14 cellular contexts compared by ENCODE assay signal in the genomic region with DNA sequence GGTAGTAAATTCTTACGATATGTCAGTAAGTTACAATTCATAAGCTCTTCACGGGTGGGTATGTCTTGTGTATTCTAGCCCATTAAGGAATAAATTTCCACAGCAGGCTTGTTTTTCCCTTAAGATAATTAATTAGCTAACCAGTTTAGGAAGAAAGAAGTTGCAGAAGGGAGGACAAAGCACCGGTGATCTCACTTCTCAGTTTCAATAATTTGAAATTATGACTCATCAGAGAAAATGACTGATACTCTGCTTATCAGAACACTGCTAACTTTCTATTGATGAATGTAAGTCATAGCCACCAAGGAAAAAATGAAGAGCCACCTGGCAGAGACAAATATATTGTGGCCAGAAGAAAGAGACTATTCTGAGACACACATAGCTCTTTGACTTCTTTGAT. TPM values are rescaled to one million over a fixed set of nuclear protein-coding genes. Genes with fewer than 3 reads are reported as not detected.
DNase-seq lines count a peak whose midpoint lies in the region; ATAC-seq and TF ChIP-seq lines count a peak whose summit lies in the region.
"Had no signal": no experiment of that assay in that cellular context is flagged by ENCODE, and none has a peak within 500 bp of the region (broad histone marks: within the 10 kb centered on the region; RNA-seq: fewer than 3 reads in every experiment).

No MANE protein-coding gene starts in this region.

- H3K27ac Mint-ChIP-seq in activated CD8-positive, alpha-beta T cell treated with anti-CD3 and anti-CD28 coated beads for 36 hours: peak overlapping the region; percentile 6
- no peak overlapping the region for H3K27ac Mint-ChIP-seq in activated CD8-positive, alpha-beta T cell treated with anti-CD3 and anti-CD28 coated beads, Interleukin-2, amount 10 ng/mL, durations not matched to agents 7 days and 5 days
- no peak overlapping the region for H3K27ac Mint-ChIP-seq in stimulated activated memory B cell treated with anti-CD40 and anti-IgM and Interleukin-4, amounts not matched to agents 10 μg/mL and 1 μg/mL and 100 μg/mL, for 72 hours

- peaks cover 3% of the 10 kb centered on the region for H3K27me3 Mint-ChIP-seq in activated CD8-positive, alpha-beta T cell treated with anti-CD3 and anti-CD28 coated beads for 36 hours
- no peaks in the 10 kb centered on the region for H3K27me3 Mint-ChIP-seq in activated CD8-positive, alpha-beta T cell treated with anti-CD3 and anti-CD28 coated beads, Interleukin-2, amount 10 ng/mL, durations not matched to agents 7 days and 5 days (ENCODE audit: low read depth)
- H3K27me3 Mint-ChIP-seq in stimulated activated memory B cell treated with anti-CD40 and anti-IgM and Interleukin-4, amounts not matched to agents 10 μg/mL and 1 μg/mL and 100 μg/mL, for 72 hours: peaks cover 13% of the 10 kb centered on the region

- no peaks in the 10 kb centered on the region for H3K36me3 Mint-ChIP-seq in activated CD8-positive, alpha-beta T cell treated with anti-CD3 and anti-CD28 coated beads for 36 hours (ENCODE audit: low read depth)
- H3K36me3 Mint-ChIP-seq in activated CD8-positive, alpha-beta T cell treated with anti-CD3 and anti-CD28 coated beads, Interleukin-2, amount 10 ng/mL, durations not matched to agents 7 days and 5 days (ENCODE audit: low read depth): no peaks in the 10 kb centered on the region
- H3K36me3 Mint-ChIP-seq in stimulated activated memory B cell treated with anti-CD40 and anti-IgM and Interleukin-4, amounts not matched to agents 10 μg/mL and 1 μg/mL and 100 μg/mL, for 72 hours: no peaks in the 10 kb centered on the region

- H3K27me3 ChIP-seq in Peyer's patch: no peaks in the 10 kb centered on the region
- H3K27me3 ChIP-seq in MG63: no peaks in the 10 kb centered on the region
- H3K27me3 ChIP-seq: tibial nerve had no signal

- intact Hi-C loops in activated CD8-positive, alpha-beta T cell treated with anti-CD3 and anti-CD28 coated beads for 36 hours (cut with micrococcal nuclease): loop anchor here (5.0 kb wide), 1 partner anchor 78 kb away; a partner anchor contains a TSS

- peak; percentile 93 for ATAC-seq in activated CD8-positive, alpha-beta T cell treated with anti-CD3 and anti-CD28 coated beads for 36 hours
- no peak for ATAC-seq in activated CD8-positive, alpha-beta T cell treated with anti-CD3 and anti-CD28 coated beads, Interleukin-2, amount 10 ng/mL, durations not matched to agents 7 days and 5 days
- ATAC-seq in GM21390 (IDR thresholded peaks at IDR 0.05; ENCODE audit: unreplicated experiment) (peak; percentile 69), HG03175 (IDR thresholded peaks at IDR 0.05; ENCODE audit: unreplicated experiment) (peak; percentile 75)
- peak; percentile 48 for ATAC-seq in stimulated activated memory B cell treated with anti-CD40 and anti-IgM and Interleukin-4, amounts not matched to agents 10 μg/mL and 1 μg/mL and 100 μg/mL, for 72 hours

- H3K4me1 ChIP-seq in Peyer's patch: no peaks in the 10 kb centered on the region
- H3K4me1 ChIP-seq: tibial nerve had no signal

- H3K4me3 Mint-ChIP-seq in activated CD8-positive, alpha-beta T cell treated with anti-CD3 and anti-CD28 coated beads for 36 hours: no peak overlapping the region
- no peak overlapping the region for H3K4me3 Mint-ChIP-seq in activated CD8-positive, alpha-beta T cell treated with anti-CD3 and anti-CD28 coated beads, Interleukin-2, amount 10 ng/mL, durations not matched to agents 7 days and 5 days
- no peak overlapping the region for H3K4me3 Mint-ChIP-seq in stimulated activated memory B cell treated with anti-CD40 and anti-IgM and Interleukin-4, amounts not matched to agents 10 μg/mL and 1 μg/mL and 100 μg/mL, for 72 hours

- CTCF ChIA-PET in activated CD8-positive, alpha-beta T cell treated with anti-CD3 and anti-CD28 coated beads for 36 hours (lab: Charles Lee): interaction anchor here (0.6 to 2.2 kb wide), 5 partner anchors 11 to 132 kb away, joined by 3 to 6 read pairs (median 4); no protein-coding TSS in a partner anchor
- CTCF ChIA-PET in activated CD8-positive, alpha-beta T cell treated with anti-CD3 and anti-CD28 coated beads, Interleukin-2, amount 10 ng/mL, durations not matched to agents 7 days and 5 days (lab: Charles Lee): interaction anchor here (0.9 to 1.4 kb wide), 2 partner anchors 10 to 12 kb away, joined by 3 to 4 read pairs; no protein-coding TSS in a partner anchor

- H3K36me3 ChIP-seq in Peyer's patch (no peaks in the 10 kb centered on the region), MG63 (no peaks in the 10 kb centered on the region)
- H3K36me3 ChIP-seq: tibial nerve had no signal

- no peak for TF ChIP-seq CTCF in activated CD8-positive, alpha-beta T cell treated with anti-CD3 and anti-CD28 coated beads for 36 hours (IDR thresholded peaks at IDR 0.05)
- TF ChIP-seq CTCF in Peyer's patch (IDR thresholded peaks at IDR 0.05): no peak

- peaks cover 16% of the 10 kb centered on the region for H3K4me1 Mint-ChIP-seq in activated CD8-positive, alpha-beta T cell treated with anti-CD3 and anti-CD28 coated beads for 36 hours (ENCODE audit: low read depth)
- H3K4me1 Mint-ChIP-seq in activated CD8-positive, alpha-beta T cell treated with anti-CD3 and anti-CD28 coated beads, Interleukin-2, amount 10 ng/mL, durations not matched to agents 7 days and 5 days (ENCODE audit: low read depth): no peaks in the 10 kb centered on the region
- peaks cover 8% of the 10 kb centered on the region for H3K4me1 Mint-ChIP-seq in stimulated activated memory B cell treated with anti-CD40 and anti-IgM and Interleukin-4, amounts not matched to agents 10 μg/mL and 1 μg/mL and 100 μg/mL, for 72 hours

- H3K9me3 Mint-ChIP-seq in activated CD8-positive, alpha-beta T cell treated with anti-CD3 and anti-CD28 coated beads for 36 hours: peaks cover 4% of the 10 kb centered on the region
- peaks cover 4% of the 10 kb centered on the region for H3K9me3 Mint-ChIP-seq in activated CD8-positive, alpha-beta T cell treated with anti-CD3 and anti-CD28 coated beads, Interleukin-2, amount 10 ng/mL, durations not matched to agents 7 days and 5 days (ENCODE audit: insufficient read depth)
- H3K9me3 Mint-ChIP-seq in stimulated activated memory B cell treated with anti-CD40 and anti-IgM and Interleukin-4, amounts not matched to agents 10 μg/mL and 1 μg/mL and 100 μg/mL, for 72 hours: no peaks in the 10 kb centered on the region

- peaks cover 0 to 3% (median 0%) of the 10 kb centered on the region in 4 donors for H3K9me3 ChIP-seq in Peyer's patch
- H3K9me3 ChIP-seq in MG63: no peaks in the 10 kb centered on the region

- POLR2A ChIA-PET in activated CD8-positive, alpha-beta T cell treated with anti-CD3 and anti-CD28 coated beads for 36 hours (lab: Charles Lee): interaction anchor here (0.6 to 1.0 kb wide), 2 partner anchors 12 to 102 kb away, joined by 3 to 4 read pairs; no protein-coding TSS in a partner anchor
- POLR2A ChIA-PET in activated CD8-positive, alpha-beta T cell treated with anti-CD3 and anti-CD28 coated beads, Interleukin-2, amount 10 ng/mL, durations not matched to agents 7 days and 5 days (lab: Charles Lee): no interaction called here

- H3K4me3 ChIP-seq in Peyer's patch (no peak overlapping the region), MG63 (no peak overlapping the region)
- H3K4me3 ChIP-seq: tibial nerve had no signal

- DNase-seq in activated CD8-positive, alpha-beta T cell treated with anti-CD3 and anti-CD28 coated beads for 36 hours: no peak
- no peak for DNase-seq in activated CD8-positive, alpha-beta T cell treated with anti-CD3 and anti-CD28 coated beads, Interleukin-2, amount 10 ng/mL, durations not matched to agents 7 days and 5 days
- DNase-seq in Peyer's patch (no peak), MG63 (no peak)
- DNase-seq in stimulated activated CD4-positive, alpha-beta T cell treated with anti-CD3 and anti-CD28 coated beads, Interleukin-2, amount 100 ng/mL, for 24 hours: no peak
- DNase-seq: anterior cingulate cortex, mesendoderm, NCI-H1436 treated with DMSO at 0.1 percent for 48 hours, NCI-H524, RPMI8226 had no signal

- H3K27ac ChIP-seq in Peyer's patch: no peak overlapping the region
- H3K27ac ChIP-seq: tibial nerve had no signal

- no peak for TF ChIP-seq POLR2A in Peyer's patch (IDR thresholded peaks at IDR 0.05)

RNA-seq across cellular contexts. Expression of a gene that starts 35.1 kb away (rescaled TPM):
- 10 to 100 TPM; 39.4 to 42.8 TPM for total RNA-seq in activated CD8-positive, alpha-beta T cell treated with anti-CD3 and anti-CD28 coated beads for 36 hours
- 10 to 100 TPM; 31.9 TPM for total RNA-seq in activated CD8-positive, alpha-beta T cell treated with anti-CD3 and anti-CD28 coated beads, Interleukin-2, amount 10 ng/mL, durations not matched to agents 7 days and 5 days
- total RNA-seq in Peyer's patch: 100 to 1,000 TPM; 122 to 248 (median 213) TPM
- 41.4 and 59.6 TPM in 2 replicates for total RNA-seq in MG63 (2014; rRNA removed; shearing (Covaris generic); ENCODE audit: low replicate concordance)
